ENCODE assay signal across 16 cellular contexts in the genomic region with DNA sequence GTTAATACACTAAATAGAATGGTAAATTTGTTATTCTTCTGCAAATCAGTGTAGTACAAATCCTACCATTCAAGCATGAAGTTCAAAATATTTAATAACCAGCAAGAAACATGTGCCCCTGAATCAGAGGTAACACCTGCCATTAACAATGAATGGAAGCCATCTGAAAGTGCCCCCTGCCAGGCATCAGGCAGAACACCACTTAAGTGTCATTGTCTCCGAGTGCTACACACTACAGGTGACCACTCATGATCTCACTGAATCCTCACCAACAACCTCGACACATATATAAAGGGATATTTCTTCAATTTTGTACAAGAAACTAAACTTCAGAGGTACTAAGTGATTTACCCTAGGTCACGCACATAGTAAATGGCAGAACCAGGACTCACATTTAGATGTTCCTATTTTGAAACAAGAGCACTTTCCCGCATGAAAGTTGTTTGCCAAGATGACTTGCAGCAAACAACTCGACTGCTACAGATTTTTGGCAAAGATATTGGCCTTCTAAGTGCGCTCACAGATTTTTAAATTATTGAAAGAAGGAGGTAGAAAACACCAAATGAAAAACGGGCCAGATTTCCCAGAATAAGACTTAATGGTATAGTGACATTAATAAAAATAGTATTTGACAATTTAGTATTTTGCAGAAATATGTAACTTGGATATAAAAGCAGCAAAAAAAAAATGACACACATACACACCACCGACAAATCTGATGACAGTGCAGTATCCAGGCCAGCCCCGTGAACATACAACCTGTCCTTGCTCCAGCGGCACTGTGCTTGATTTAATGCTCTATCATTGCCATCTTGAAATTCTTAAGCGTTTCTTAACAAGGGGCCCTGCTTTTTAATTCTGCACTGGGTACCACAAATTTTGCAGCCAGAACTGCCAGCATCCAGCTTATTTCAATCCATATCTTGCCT.
A peak's percentile ranks its signal among the peaks of the same experiment; 100 is the strongest.
DNase-seq lines count a peak whose midpoint lies in the region; ATAC-seq and TF ChIP-seq lines count a peak whose summit lies in the region.
"Had no signal": no experiment of that assay in that cellular context is flagged by ENCODE, and none has a peak within 500 bp of the region (broad histone marks: within the 10 kb centered on the region; RNA-seq: fewer than 3 reads in every experiment).

No MANE protein-coding gene starts in this region.

- no peak overlapping the region for H2BK15ac ChIP-seq in mesendoderm (replicated peaks; ENCODE audit: low read depth)

- no peaks in the 10 kb centered on the region for H3K79me2 ChIP-seq in mesendoderm (ENCODE audit: control insufficient read depth, insufficient read depth, low read length)

- no peak overlapping the region for H4K8ac ChIP-seq in mesendoderm (ENCODE audit: low read depth, low read length)

- no peak overlapping the region for H2BK120ac ChIP-seq in mesendoderm (ENCODE audit: low read depth, low read length)

- H3K36me3 ChIP-seq in mesendoderm (ENCODE audit: control insufficient read depth, insufficient read depth, low read length) (no peaks in the 10 kb centered on the region), brain microvascular endothelial cell (replicated peaks) (no peaks in the 10 kb centered on the region)
- H3K36me3 ChIP-seq: lower lobe of right lung had no signal

- no peak overlapping the region for H4K5ac ChIP-seq in mesendoderm (ENCODE audit: low read length)

- no peak for TF ChIP-seq CTCF in brain microvascular endothelial cell (IDR thresholded peaks at IDR 0.05; ENCODE audit: low read depth, low read length, missing control alignments)

- H3K27me3 ChIP-seq in mesendoderm (ENCODE audit: insufficient read depth, low read length, poor library complexity), result no peaks in the 10 kb centered on the region
- no peaks in the 10 kb centered on the region for H3K27me3 ChIP-seq in brain microvascular endothelial cell (replicated peaks)

- no peaks in the 10 kb centered on the region for H3K4me1 ChIP-seq in mesendoderm (ENCODE audit: control insufficient read depth, low read depth, low read length)
- H3K4me1 ChIP-seq: lower lobe of right lung had no signal

- no peak for ATAC-seq in GM19397 (IDR thresholded peaks at IDR 0.05; ENCODE audit: unreplicated experiment)
- ATAC-seq: activated CD8-positive, alpha-beta memory T cell treated with anti-CD3 and anti-CD28 coated beads, Interleukin-2, amount 10 ng/mL, durations not matched to agents 7 days and 5 days; lower lobe of right lung; natural killer cell treated with Interleukin-12 subunit alpha and Interleukin-12 subunit beta and Interleukin-15 and Interleukin-18, amount 100 ng/mL, for 72 hours had no signal

- H3K4me3 ChIP-seq in mesendoderm (ENCODE audit: low read length) (no peak overlapping the region), brain microvascular endothelial cell (ENCODE audit: low read depth, low read length) (no peak overlapping the region)
- H3K4me3 ChIP-seq: coronary artery, lower lobe of right lung had no signal

- H3K27ac ChIP-seq in mesendoderm (ENCODE audit: low read depth, low read length) (no peak overlapping the region), brain microvascular endothelial cell (no peak overlapping the region)
- H3K27ac ChIP-seq: coronary artery, HL-60, lower lobe of right lung had no signal

- no peak overlapping the region for H3K4me2 ChIP-seq in mesendoderm (ENCODE audit: low read length)

- H3K18ac ChIP-seq in mesendoderm (ENCODE audit: low read length), result no peak overlapping the region

- no peaks in the 10 kb centered on the region for H3K79me1 ChIP-seq in mesendoderm (ENCODE audit: low read length)

- no peak overlapping the region for H3K9ac ChIP-seq in mesendoderm (ENCODE audit: low read length)

- H2BK5ac ChIP-seq in mesendoderm (ENCODE audit: low read length), result no peak overlapping the region

- DNase-seq in DMS79 treated with DMSO at 0.1 percent for 48 hours (lab: John Stamatoyannopoulos, UW) (peak; percentile 97), NCI-H187 (lab: John Stamatoyannopoulos, UW) (peak; percentile 65 to 72), NCI-H748 treated with DMSO at 0.1 percent for 48 hours (lab: John Stamatoyannopoulos, UW) (peak; percentile 92), mesendoderm (peak; percentile 31), brain microvascular endothelial cell (no peak)
- no peak for DNase-seq in stimulated activated CD4-positive, alpha-beta T cell treated with anti-CD3 and anti-CD28 coated beads, Interleukin-4, amount 100 ng/mL, for 24 hours
- DNase-seq: activated CD8-positive, alpha-beta memory T cell treated with anti-CD3 and anti-CD28 coated beads, Interleukin-2, amount 10 ng/mL, durations not matched to agents 7 days and 5 days; activated gamma-delta T cell treated with Interleukin-2 at 50 U/mL for 16 hours; DMS 273 treated with DMSO at 0.1 percent for 48 hours; immature natural killer cell; lower lobe of right lung; NCI-H446 treated with DMSO at 0.1 percent for 48 hours had no signal

- no peak overlapping the region for H3K23ac ChIP-seq in mesendoderm (ENCODE audit: low read length)

- H2AK5ac ChIP-seq in mesendoderm (ENCODE audit: low read length), result no peak overlapping the region

- H3K4ac ChIP-seq in mesendoderm (ENCODE audit: low read depth, low read length), result no peak overlapping the region

- WGBS in mesendoderm (ENCODE audit: extremely low coverage, insufficient coverage, low lambda C conversion rate), result no CpG with 5 or more reads among the region's 11 CpGs

- in situ Hi-C loops in brain microvascular endothelial cell (cut with HindIII; ENCODE audit: low pct_ligation_motif_present, low sequenced_read_pairs), result no loop called here

- H3K56ac ChIP-seq in mesendoderm (ENCODE audit: low read length), result no peak overlapping the region

Comparison
In these comparisons a context has a peak if more than half of its experiments do, and no peak if none do; other contexts are left out.
1. DNase-seq: peak in DMS79 treated with DMSO at 0.1 percent for 48 hours (single experiment), NCI-H187 (2 of 2), NCI-H748 treated with DMSO at 0.1 percent for 48 hours (single experiment) and mesendoderm (single experiment); none in brain microvascular endothelial cell (single experiment) and stimulated activated CD4-positive, alpha-beta T cell treated with anti-CD3 and anti-CD28 coated beads, Interleukin-4, amount 100 ng/mL, for 24 hours (single experiment).